In genomic region chr15:83284563-83285283, GRCh38 we compare ENCODE assay signal across 9 cellular contexts. TPM values are rescaled to one million over a fixed set of nuclear protein-coding genes. Genes with fewer than 3 reads are reported as not detected.
DNase-seq lines count a peak whose midpoint lies in the region; ATAC-seq and TF ChIP-seq lines count a peak whose summit lies in the region.
"Had no signal": no experiment of that assay in that cellular context is flagged by ENCODE, and none has a peak within 500 bp of the region (broad histone marks: within the 10 kb centered on the region; RNA-seq: fewer than 3 reads in every experiment).

TSS of gene BNC1 (minus strand) at chr15:83284664. CDS start at chr15:83284628, 36 bp downstream.

- POLR2A ChIA-PET in AG04449 (lab: Yijun Ruan, JAX): interaction anchor here (0.6 to 0.7 kb wide), 2 partner anchors 34 to 38 kb away, joined by 3 to 4 read pairs; no protein-coding TSS in a partner anchor

- no peak for DNase-seq in AG04449 (ENCODE audit: low read depth, low spot score)
- DNase-seq in LHCN-M2 (ENCODE audit: low read depth): no peak
- DNase-seq in epithelial cell of esophagus (ENCODE audit: low read depth): peak; percentile 86
- peak; percentile 55 for DNase-seq in nephron progenitor cell
- DNase-seq in RKO (ENCODE audit: low spot score): no peak
- no peak for DNase-seq in activated CD4-positive, CD25-positive, alpha-beta regulatory T cell treated with anti-CD3 and anti-CD28 coated beads, Interleukin-2, amount 50 U/mL, for 72 hours
- DNase-seq: stimulated activated CD4-positive, alpha-beta T cell treated with anti-CD3 and anti-CD28 coated beads, Interleukin-12 subunit alpha, Interleukin-12 subunit beta, amount 100 ng/mL, for 4 hours had no signal

- H3K4me1 Mint-ChIP-seq in nephron progenitor cell: peaks cover 42% of the 10 kb centered on the region

- no peaks in the 10 kb centered on the region for H3K36me3 Mint-ChIP-seq in nephron progenitor cell (ENCODE audit: low read depth)

- CTCF ChIA-PET in AG04449 (lab: Yijun Ruan, JAX): interaction anchor here (1.4 to 1.7 kb wide), 2 partner anchors 36 kb away, joined by 4 to 8 read pairs; no protein-coding TSS in a partner anchor

- TF ChIP-seq CTCF in AG04449 (IDR thresholded peaks at IDR 0.05; ENCODE audit: insufficient read depth, low read length, missing control alignments) (no peak), epithelial cell of esophagus (IDR thresholded peaks at IDR 0.05; ENCODE audit: insufficient read depth, low read depth, low read length, missing control alignments) (no peak), nephron progenitor cell (IDR thresholded peaks at IDR 0.05) (no peak)

- H3K4me3 ChIP-seq in AG04449 (ENCODE audit: low read depth, low read length) (peak within 1 kb of the TSS; percentile 67), epithelial cell of esophagus (ENCODE audit: low read length) (peak within 1 kb of the TSS; percentile 85)

- ATAC-seq in GM21528 (IDR thresholded peaks at IDR 0.05; ENCODE audit: low FRiP score, unreplicated experiment) (no peak), HG03342 (IDR thresholded peaks at IDR 0.05; ENCODE audit: unreplicated experiment) (no peak)

- no peaks in the 10 kb centered on the region for H3K9me3 Mint-ChIP-seq in nephron progenitor cell

- H3K27ac Mint-ChIP-seq in nephron progenitor cell: no peak within 1 kb of the TSS

- peak within 1 kb of the TSS; percentile 87 for H3K4me3 Mint-ChIP-seq in nephron progenitor cell

- H3K27me3 Mint-ChIP-seq in nephron progenitor cell (ENCODE audit: low read depth, poor library complexity): peaks cover 56% of the 10 kb centered on the region

RNA-seq across cellular contexts. Expression of gene BNC1, which starts in this region (rescaled TPM):
- total RNA-seq in LHCN-M2 (2014; rRNA removed): 11.5 and 13.8 TPM in 2 replicates
- 4.7 TPM for polyA plus RNA-seq in LHCN-M2 (2012)

Comparison
In these comparisons a context has a peak if more than half of its experiments do, and no peak if none do; other contexts are left out.
1. DNase-seq: peak in epithelial cell of esophagus (single experiment) and nephron progenitor cell (single experiment); none in AG04449 (single experiment), LHCN-M2 (single experiment), RKO (single experiment) and activated CD4-positive, CD25-positive, alpha-beta regulatory T cell treated with anti-CD3 and anti-CD28 coated beads, Interleukin-2, amount 50 U/mL, for 72 hours (single experiment).